ENCODE assay signal across 1 cellular context in genomic region chr14:31592122-31592521, GRCh38.
TF ChIP-seq lines count a peak whose summit lies in the region.

No MANE protein-coding gene starts in this region.

TF ChIP-seq in GM12878, 131 proteins besides CTCF, POLR2A, EP300 and RAD21 (continued from another document):
- TF ChIP-seq, protein P1, sequence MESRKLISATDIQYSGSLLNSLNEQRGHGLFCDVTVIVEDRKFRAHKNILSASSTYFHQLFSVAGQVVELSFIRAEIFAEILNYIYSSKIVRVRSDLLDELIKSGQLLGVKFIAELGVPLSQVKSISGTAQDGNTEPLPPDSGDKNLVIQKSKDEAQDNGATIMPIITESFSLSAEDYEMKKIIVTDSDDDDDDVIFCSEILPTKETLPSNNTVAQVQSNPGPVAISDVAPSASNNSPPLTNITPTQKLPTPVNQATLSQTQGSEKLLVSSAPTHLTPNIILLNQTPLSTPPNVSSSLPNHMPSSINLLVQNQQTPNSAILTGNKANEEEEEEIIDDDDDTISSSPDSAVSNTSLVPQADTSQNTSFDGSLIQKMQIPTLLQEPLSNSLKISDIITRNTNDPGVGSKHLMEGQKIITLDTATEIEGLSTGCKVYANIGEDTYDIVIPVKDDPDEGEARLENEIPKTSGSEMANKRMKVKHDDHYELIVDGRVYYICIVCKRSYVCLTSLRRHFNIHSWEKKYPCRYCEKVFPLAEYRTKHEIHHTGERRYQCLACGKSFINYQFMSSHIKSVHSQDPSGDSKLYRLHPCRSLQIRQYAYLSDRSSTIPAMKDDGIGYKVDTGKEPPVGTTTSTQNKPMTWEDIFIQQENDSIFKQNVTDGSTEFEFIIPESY (IDR thresholded peaks at IDR 0.05) = no peak
- TF ChIP-seq SREBF2 (IDR thresholded peaks at IDR 0.05; ENCODE audit: low read length) = no peak
- 0 out of 2 replicates have a peak, but pooled peaks have one; percentile 23 for TF ChIP-seq FOXK2 (IDR thresholded peaks at IDR 0.05)
- no peak for TF ChIP-seq HDGF (IDR thresholded peaks at IDR 0.05)
- no peak for TF ChIP-seq CREB1 (IDR thresholded peaks at IDR 0.05; ENCODE audit: low read depth)
- TF ChIP-seq NFXL1 (IDR thresholded peaks at IDR 0.05; ENCODE audit: borderline replicate concordance) = no peak
